ENCODE assay signal across 1 cellular context in the genomic region with DNA sequence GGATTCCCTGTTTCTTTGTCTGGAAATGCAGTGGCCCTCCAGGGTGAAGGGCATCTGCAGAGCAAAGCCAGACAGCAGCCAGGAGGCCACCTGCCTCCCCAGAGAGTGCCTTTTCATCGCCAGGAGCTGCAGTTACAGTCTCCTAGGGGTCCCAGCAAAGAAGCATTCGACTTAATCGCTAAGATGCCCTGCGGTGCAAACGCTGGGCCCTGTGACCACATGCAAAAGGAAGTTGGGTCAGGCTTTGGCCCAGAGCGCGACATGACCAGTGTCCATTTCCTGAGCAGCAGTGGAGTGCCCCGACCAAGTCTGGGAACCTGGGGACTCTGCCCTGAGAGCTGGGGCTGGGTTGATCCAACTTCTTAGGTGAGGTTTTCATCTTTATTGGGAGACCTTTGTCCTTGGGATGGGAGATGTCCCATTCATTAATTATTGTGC.
TF ChIP-seq lines count a peak whose summit lies in the region.

No MANE protein-coding gene starts in this region.

TF ChIP-seq in H1, 55 proteins besides CTCF, POLR2A, EP300 and RAD21:
- TF ChIP-seq CEBPB (IDR thresholded peaks at IDR 0.05; ENCODE audit: low read depth, low read length) (no peak), TAF7 (optimal IDR thresholded peaks at IDR 0.05; ENCODE audit: borderline replicate concordance, low read depth, low read length) (no peak), ZNF274 (IDR thresholded peaks at IDR 0.05; ENCODE audit: borderline replicate concordance, extremely low read depth, low read length) (no peak), HDAC2 (IDR thresholded peaks at IDR 0.05; ENCODE audit: borderline replicate concordance in 1 of 2, low read depth in 2 of 2, low read length in 2 of 2) (no peak), GTF2F1 (IDR thresholded peaks at IDR 0.05; ENCODE audit: borderline replicate concordance, low read depth, low read length) (no peak), RFX5 (IDR thresholded peaks at IDR 0.05; ENCODE audit: borderline replicate concordance, low read depth, low read length) (no peak), SAP30 (IDR thresholded peaks at IDR 0.05; ENCODE audit: insufficient read depth, insufficient replicate concordance, low read length) (no peak)
- TF ChIP-seq, protein P1, sequence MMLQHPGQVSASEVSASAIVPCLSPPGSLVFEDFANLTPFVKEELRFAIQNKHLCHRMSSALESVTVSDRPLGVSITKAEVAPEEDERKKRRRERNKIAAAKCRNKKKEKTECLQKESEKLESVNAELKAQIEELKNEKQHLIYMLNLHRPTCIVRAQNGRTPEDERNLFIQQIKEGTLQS (IDR thresholded peaks at IDR 0.05; ENCODE audit: insufficient read depth, low read depth, low read length) = no peak
